8 cellular contexts compared by ENCODE assay signal in the genomic region with DNA sequence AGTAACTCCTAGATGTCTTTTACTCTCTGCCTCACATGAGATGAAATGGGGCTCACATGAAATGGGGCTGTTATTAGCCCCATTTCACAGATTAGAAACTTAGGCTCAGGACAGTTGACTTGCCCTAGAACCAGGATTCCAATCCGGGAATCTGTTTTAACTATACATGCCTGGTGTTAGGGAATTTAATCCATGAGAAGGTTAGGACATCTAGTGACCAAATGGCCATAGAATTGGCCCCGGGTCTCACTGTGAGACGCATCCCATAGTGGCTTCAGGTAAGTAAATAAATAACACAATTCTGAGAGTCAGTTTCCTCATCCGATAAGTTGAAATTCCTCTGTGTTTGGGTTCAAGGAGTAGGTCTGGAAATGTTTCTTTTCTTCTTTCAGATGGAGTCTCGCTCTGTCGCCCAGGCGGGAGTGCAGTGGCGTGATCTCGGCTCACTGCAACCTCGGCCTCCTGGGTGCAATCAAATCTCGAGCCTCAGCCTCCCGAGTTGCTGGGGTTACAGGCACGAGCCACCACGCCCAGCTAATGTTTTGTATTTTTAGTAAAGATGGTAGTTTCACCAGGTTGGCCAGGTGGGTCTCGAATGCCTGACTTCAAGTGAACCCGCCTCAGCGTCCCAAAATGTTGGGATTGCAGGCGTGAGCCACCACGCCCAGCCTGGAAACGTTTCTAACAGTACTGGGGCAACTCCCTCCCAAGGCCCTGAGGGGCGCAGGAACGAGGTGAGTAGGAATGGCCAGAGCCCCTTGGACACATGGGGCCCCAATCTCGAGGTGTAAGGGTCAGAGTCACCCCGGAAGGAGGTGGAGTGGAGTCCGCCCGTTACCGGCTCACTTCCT. TPM values are rescaled to one million over a fixed set of nuclear protein-coding genes. Genes with fewer than 3 reads are reported as not detected.
DNase-seq lines count a peak whose midpoint lies in the region; ATAC-seq and TF ChIP-seq lines count a peak whose summit lies in the region.

No MANE protein-coding gene starts in this region.

- no peak for TF ChIP-seq EP300 in upper lobe of left lung (IDR thresholded peaks at IDR 0.05)

- peak overlapping the region; percentile 78 for H3K4me3 ChIP-seq in brain microvascular endothelial cell (ENCODE audit: low read depth, low read length)
- H3K4me3 ChIP-seq in lower lobe of right lung: peak overlapping the region; percentile 79
- H3K4me3 ChIP-seq in upper lobe of left lung: peak overlapping the region; percentile 2 to 98 (median 96)

- 64 to 67% methylated on average over 20 to 27 of the region's 27 CpGs for WGBS in upper lobe of left lung, 2 donors

- in situ Hi-C loops in brain microvascular endothelial cell (cut with HindIII; ENCODE audit: low pct_ligation_motif_present, low sequenced_read_pairs): no loop called here

- DNase-seq in ELR (ENCODE audit: low read depth) (peak; percentile 56), NCI-H69 (lab: John Stamatoyannopoulos, UW) (peak; percentile 53), brain microvascular endothelial cell (no peak), lower lobe of right lung (no peak), upper lobe of left lung (no peak)

- H3K4me1 ChIP-seq in lower lobe of right lung (peaks cover 17% of the 10 kb centered on the region), upper lobe of left lung (peaks cover 8 to 33% (median 21%) of the 10 kb centered on the region in 4 donors)

- H3K27ac ChIP-seq in brain microvascular endothelial cell (peak overlapping the region; percentile 92), lower lobe of right lung (peak overlapping the region; percentile 97), upper lobe of left lung (peak overlapping the region; percentile 90 to 98 (median 96))

- TF ChIP-seq CTCF in brain microvascular endothelial cell (IDR thresholded peaks at IDR 0.05; ENCODE audit: low read depth, low read length, missing control alignments): no peak
- no peak for TF ChIP-seq CTCF in lower lobe of right lung (IDR thresholded peaks at IDR 0.05)
- no peak for TF ChIP-seq CTCF in upper lobe of left lung (IDR thresholded peaks at IDR 0.05)

- H3K36me3 ChIP-seq in brain microvascular endothelial cell (replicated peaks) (peaks cover 13% of the 10 kb centered on the region), lower lobe of right lung (peaks cover 14% of the 10 kb centered on the region), upper lobe of left lung (peaks cover 2 to 14% (median 13%) of the 10 kb centered on the region in 4 donors)

- intact Hi-C loops in lower lobe of right lung (cut with DNase I): no loop called here

- H3K9me3 ChIP-seq in lower lobe of right lung: no peaks in the 10 kb centered on the region
- H3K9me3 ChIP-seq in upper lobe of left lung: no peaks in the 10 kb centered on the region

- ATAC-seq in lower lobe of right lung: no peak
- ATAC-seq in upper lobe of left lung (ENCODE audit: low FRiP score in 2 of 2): peak in 1 of 2 donors; percentile 32
- no peak for ATAC-seq in GM18498 (IDR thresholded peaks at IDR 0.05; ENCODE audit: unreplicated experiment)
- no peak for ATAC-seq in GM18868 (IDR thresholded peaks at IDR 0.05; ENCODE audit: unreplicated experiment)
- no peak for ATAC-seq in GM19455 (IDR thresholded peaks at IDR 0.05; ENCODE audit: unreplicated experiment)

- no peak for TF ChIP-seq POLR2A in upper lobe of left lung (IDR thresholded peaks at IDR 0.05)

- H3K27me3 ChIP-seq in brain microvascular endothelial cell (replicated peaks) (peaks cover 3% of the 10 kb centered on the region), lower lobe of right lung (ENCODE audit: low read depth) (peaks cover 8% of the 10 kb centered on the region), upper lobe of left lung (peaks cover 0 to 6% (median 2%) of the 10 kb centered on the region in 4 donors)

RNA-seq across cellular contexts. Expression of a gene that starts 1.2 kb away (rescaled TPM):
- 11.8 TPM for total RNA-seq in lower lobe of right lung
- 10 to 100 TPM in 4 of 6 donors, 1 to 10 TPM in 2; 9.2 to 26.4 (median 13.3) TPM for total RNA-seq in upper lobe of left lung

RNA-seq across cellular contexts. Expression of a gene that starts 4.7 kb away (rescaled TPM):
- 0.41 TPM for total RNA-seq in lower lobe of right lung
- 1 to 10 TPM in 2 of 6 donors, under 1 TPM in 3, not detected in 1; 0.15 to 2.7 (median 0.54) TPM for total RNA-seq in upper lobe of left lung

RNA-seq across cellular contexts. Expression of a gene that starts 57.5 kb away (rescaled TPM):
- total RNA-seq in lower lobe of right lung (6.1 TPM), upper lobe of left lung (10 to 100 TPM in 1 of 6 donors, 1 to 10 TPM in 5; 1.3 to 12.0 (median 5.0) TPM)

Comparison
In these comparisons a context has a peak if more than half of its experiments do, and no peak if none do; other contexts are left out.
1. DNase-seq: peak in ELR (single experiment) and NCI-H69 (single experiment); none in brain microvascular endothelial cell (single experiment), lower lobe of right lung (single experiment) and upper lobe of left lung (0 of 2).
2. Peak in every context shown above with its lines, with median percentiles within 50 percentile points of each other: H3K27ac ChIP-seq and H3K4me3 ChIP-seq.